17 cellular contexts compared by ENCODE assay signal in the genomic region with DNA sequence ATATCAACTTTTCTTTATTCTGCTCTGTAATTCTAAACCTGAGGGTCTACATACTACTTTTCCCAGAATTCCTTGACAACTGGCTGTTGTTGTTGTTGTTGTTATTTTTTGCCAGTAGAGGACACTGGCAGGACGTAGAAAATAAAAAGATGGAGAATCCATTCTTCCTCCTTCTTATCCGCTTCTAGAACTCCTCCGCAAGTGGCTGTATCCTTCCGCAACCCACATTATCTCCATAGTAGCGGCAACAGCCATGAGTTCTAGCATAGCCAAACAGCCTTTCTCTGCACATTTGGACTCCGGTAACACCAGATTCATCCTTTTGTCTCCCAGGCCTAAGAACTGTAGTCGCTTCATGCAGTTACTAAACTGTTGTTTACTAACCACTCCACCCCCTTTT.
DNase-seq lines count a peak whose midpoint lies in the region; ATAC-seq and TF ChIP-seq lines count a peak whose summit lies in the region.
"Had no signal": no experiment of that assay in that cellular context is flagged by ENCODE, and none has a peak within 500 bp of the region (broad histone marks: within the 10 kb centered on the region; RNA-seq: fewer than 3 reads in every experiment).

No MANE protein-coding gene starts in this region.

- H3K4me3 ChIP-seq in A673 (ENCODE audit: low read depth, low read length, poor library complexity, severe bottlenecking) (no peak overlapping the region), adrenal gland (no peak overlapping the region), iPS DF 6.9 (ENCODE audit: low read length) (no peak overlapping the region), GM23248 (no peak overlapping the region)
- H3K4me3 ChIP-seq: MG63 had no signal

- H3K27me3 ChIP-seq in A673 (replicated peaks; ENCODE audit: insufficient read depth, low read depth, low read length, poor library complexity) (no peaks in the 10 kb centered on the region), adrenal gland (no peaks in the 10 kb centered on the region), iPS DF 6.9 (ENCODE audit: control insufficient read depth, insufficient read depth, low read length) (no peaks in the 10 kb centered on the region), GM23248 (replicated peaks; ENCODE audit: insufficient read depth) (no peaks in the 10 kb centered on the region; the same call in 1 of the 2 replicates)
- H3K27me3 ChIP-seq: MG63 had no signal

- POLR2A ChIA-PET in A673 (lab: Charles Lee; ENCODE audit: low non-redundant PET) = no interaction called here

- no peak overlapping the region for H3K9ac ChIP-seq in GM23248

- no peaks in the 10 kb centered on the region for H3K79me2 ChIP-seq in GM23248 (ENCODE audit: insufficient read depth)

- DNase-seq in A673 (ENCODE audit: low spot score) = no peak
- DNase-seq in HCEC 1CT = peak; percentile 2
- DNase-seq in adrenal gland = peak in 5 of 7 donors; percentile 13 to 52 (median 36)
- peak; percentile 37 for DNase-seq in iPS DF 6.9 (ENCODE audit: low read depth, low spot score)
- DNase-seq in NCI-H2196 treated with DMSO at 0.1 percent for 48 hours (lab: John Stamatoyannopoulos, UW; ENCODE audit: unreplicated experiment) = no peak
- DNase-seq in GM23248 = no peak
- no peak for DNase-seq in cerebellum (ENCODE audit: low spot score)
- DNase-seq: activated CD8-positive, alpha-beta memory T cell treated with anti-CD3 and anti-CD28 coated beads for 24 hours; MG63; midbrain; NCI-H187 treated with DMSO at 0.1 percent for 48 hours; NCI-H524; retina; stimulated activated naive CD8-positive, alpha-beta T cell treated with anti-CD3 and anti-CD28 coated beads, Interleukin-15, amount 100 ng/mL, for 72 hours; WERI-Rb-1 had no signal

- TF ChIP-seq POLR2A in adrenal gland (IDR thresholded peaks at IDR 0.05) = no peak

- no peak overlapping the region for H2AFZ ChIP-seq in GM23248

- ATAC-seq in HG03565 (IDR thresholded peaks at IDR 0.05; ENCODE audit: unreplicated experiment) = no peak
- ATAC-seq: activated T-helper 17 cell treated with anti-CD3 and anti-CD28 coated beads, Interleukin-2, amount 50 U/mL, for 72 hours; stimulated activated naive CD8-positive, alpha-beta T cell treated with anti-CD3 and anti-CD28 coated beads, Interleukin-15, amount 100 ng/mL, for 72 hours had no signal

- TF ChIP-seq CTCF in A673 (conservative IDR thresholded peaks at IDR 0.05; ENCODE audit: low read depth, low read length) = peak; percentile 26
- TF ChIP-seq CTCF in adrenal gland (IDR thresholded peaks at IDR 0.05) = peak; percentile 26 to 69 (median 60)

- H3K4me2 ChIP-seq in GM23248 (ENCODE audit: unreplicated experiment) = no peak overlapping the region

- no peaks in the 10 kb centered on the region for H3F3A ChIP-seq in GM23248 (ENCODE audit: insufficient read depth)

- WGBS in adrenal gland, 4 donors = 69 to 81% (median 76%) methylated on average over 7 of the region's 7 CpGs
- no CpG with 5 or more reads among the region's 7 CpGs for WGBS in iPS DF 6.9 (ENCODE audit: insufficient coverage, insufficient read length)
- WGBS in GM23248 (ENCODE audit: low coverage in 1 of 2, low lambda C conversion rate in 2 of 2, missing lambda C conversion rate in 2 of 2), 2 experiments = 82 to 84% methylated on average over 7 of the region's 7 CpGs

- BruUV-seq in A673 (replicated peaks; lab: Mats Ljungman, UMichigan) = no TSS peak

- H3K9me3 ChIP-seq in A673 (ENCODE audit: low read depth, low read length, poor library complexity, severe bottlenecking) (peaks cover 10% of the 10 kb centered on the region), adrenal gland (replicated peaks in 1 of 3) (no peaks in the 10 kb centered on the region), iPS DF 6.9 (ENCODE audit: control insufficient read depth, insufficient read depth, low read length) (no peaks in the 10 kb centered on the region), GM23248 (ENCODE audit: low read depth) (no peaks in the 10 kb centered on the region)
- H3K9me3 ChIP-seq: MG63 had no signal

- H3K36me3 ChIP-seq in A673 (ENCODE audit: insufficient read depth, low read length, poor library complexity, severe bottlenecking) = no peaks in the 10 kb centered on the region
- no peaks in the 10 kb centered on the region for H3K36me3 ChIP-seq in adrenal gland (replicated peaks in 1 of 2)
- H3K36me3 ChIP-seq in iPS DF 6.9 (ENCODE audit: control insufficient read depth, insufficient read depth, low read length) = no peaks in the 10 kb centered on the region
- no peaks in the 10 kb centered on the region for H3K36me3 ChIP-seq in GM23248 (ENCODE audit: low read depth)
- H3K36me3 ChIP-seq: MG63, WERI-Rb-1 had no signal

- H3K27ac ChIP-seq in A673 (ENCODE audit: low read depth, low read length, poor library complexity, severe bottlenecking) (no peak overlapping the region), adrenal gland (no peak overlapping the region), iPS DF 6.9 (ENCODE audit: low read length) (no peak overlapping the region), GM23248 (no peak overlapping the region)
- H3K27ac ChIP-seq: WERI-Rb-1 had no signal

- H3K4me1 ChIP-seq in A673 (ENCODE audit: insufficient read depth, low read length, poor library complexity, severe bottlenecking) = no peaks in the 10 kb centered on the region
- H3K4me1 ChIP-seq in adrenal gland (replicated peaks in 1 of 2) = no peaks in the 10 kb centered on the region
- no peaks in the 10 kb centered on the region for H3K4me1 ChIP-seq in iPS DF 6.9 (ENCODE audit: control insufficient read depth, insufficient read depth, low read length)
- H3K4me1 ChIP-seq in GM23248 (ENCODE audit: insufficient read depth) = no peaks in the 10 kb centered on the region

- in situ Hi-C loops in GM23248 (cut with MboI) = no loop called here

- H3K9me2 ChIP-seq in GM23248 (ENCODE audit: insufficient read depth) = no peaks in the 10 kb centered on the region

- H4K20me1 ChIP-seq in GM23248 (ENCODE audit: insufficient read depth) = no peaks in the 10 kb centered on the region

- intact Hi-C loops in A673 (cut with micrococcal nuclease; ENCODE audit: unreplicated experiment) = no loop called here
- intact Hi-C loops in adrenal gland (cut with DNase I) = loop anchor here (10.0 kb wide), 2 partner anchors 286 to 296 kb away; no protein-coding TSS in a partner anchor

- CTCF ChIA-PET in A673 (lab: Charles Lee) = no interaction called here

Comparison
In these comparisons a context has a peak if more than half of its experiments do, and no peak if none do; other contexts are left out.
1. DNase-seq: peak in HCEC 1CT (single experiment), adrenal gland (5 of 7) and iPS DF 6.9 (single experiment); none in A673 (single experiment), NCI-H2196 treated with DMSO at 0.1 percent for 48 hours (single experiment), GM23248 (single experiment) and cerebellum (single experiment).